27 cellular contexts compared by ENCODE assay signal in genomic region chr17:7005716-7006115, GRCh38. TPM values are rescaled to one million over a fixed set of nuclear protein-coding genes. Genes with fewer than 3 reads are reported as not detected.
"Had no signal": no experiment of that assay in that cellular context is flagged by ENCODE, and none has a peak within 500 bp of the region (broad histone marks: within the 10 kb centered on the region; RNA-seq: fewer than 3 reads in every experiment).

No MANE protein-coding gene starts in this region.

- FAIRE-seq: endometrium, islet of Langerhans, keratinocyte had no signal

- DNase-seq: colonic mucosa; cortex of kidney; effector CD8-positive, alpha-beta T cell; effector memory CD8-positive, alpha-beta T cell; endodermal cell; erythroblast; esophagus squamous epithelium; foreskin fibroblast; foreskin melanocyte; gastrocnemius medialis; glutamatergic neuron; head of caudate nucleus; heart right ventricle; hippocampal formation; left cardiac atrium; left ventricle myocardium inferior; mammary epithelial cell; mesendoderm; midbrain had no signal

RNA-seq across cellular contexts. Expression of gene ALOX12, which starts 9.9 kb away (rescaled TPM):
- total RNA-seq: dermis microvascular lymphatic vessel endothelial cell, gastrocnemius medialis, glomerular endothelial cell, left ventricle myocardium inferior, mammary epithelial cell, mucosa of gallbladder had no signal

RNA-seq across cellular contexts. Expression of gene BCL6B, which starts 17.1 kb away (rescaled TPM):
- total RNA-seq: mammary epithelial cell, mononuclear cell had no signal

RNA-seq across cellular contexts. Expression of gene SLC16A11, which starts 38.2 kb away (rescaled TPM):
- total RNA-seq: kidney epithelial cell, mammary epithelial cell had no signal
